In genomic region chr5:174725991-174726601, GRCh38 we compare ENCODE assay signal across 13 cellular contexts. TPM values are rescaled to one million over a fixed set of nuclear protein-coding genes. Genes with fewer than 3 reads are reported as not detected.
DNase-seq lines count a peak whose midpoint lies in the region; ATAC-seq and TF ChIP-seq lines count a peak whose summit lies in the region.
"Had no signal": no experiment of that assay in that cellular context is flagged by ENCODE, and none has a peak within 500 bp of the region (broad histone marks: within the 10 kb centered on the region; RNA-seq: fewer than 3 reads in every experiment).

No MANE protein-coding gene starts in this region.

- H3F3A ChIP-seq in SK-N-SH (replicated peaks; ENCODE audit: insufficient read depth) (peaks cover 4% of the 10 kb centered on the region), smooth muscle cell (ENCODE audit: low read depth) (peaks cover 6% of the 10 kb centered on the region)

- H3K36me3 ChIP-seq in SK-N-SH (replicated peaks in 1 of 2; ENCODE audit: control insufficient read depth in 1 of 2, insufficient read depth in 2 of 2, low read length in 1 of 2) (peaks cover 0 to 7% of the 10 kb centered on the region in 2 experiments), smooth muscle cell (ENCODE audit: low read depth) (no peaks in the 10 kb centered on the region)

- POLR2A ChIA-PET in SK-N-SH (lab: Yijun Ruan, JAX), result no interaction called here
- POLR2A ChIA-PET in WTC11 (lab: Charles Lee), result interaction anchor here (0.6 kb wide), 1 partner anchor 1959 kb away, joined by 6 read pairs; no protein-coding TSS in a partner anchor

- H3K4me1 ChIP-seq in SK-N-SH (ENCODE audit: control insufficient read depth in 1 of 2, insufficient read depth in 2 of 2, low read depth in 1 of 2, low read length in 1 of 2), result peaks cover 0 to 20% of the 10 kb centered on the region in 2 experiments; a peak in 2 of 4 replicates
- peaks cover 34% of the 10 kb centered on the region for H3K4me1 ChIP-seq in smooth muscle cell (ENCODE audit: low read depth)

- TF ChIP-seq CTCF in SK-N-SH (IDR thresholded peaks at IDR 0.05) (no peak), WTC11 (IDR thresholded peaks at IDR 0.05) (no peak), smooth muscle cell (IDR thresholded peaks at IDR 0.05; ENCODE audit: borderline replicate concordance, insufficient read depth, poor library complexity, severe bottlenecking) (no peak)

- CTCF ChIA-PET in SK-N-SH (lab: Yijun Ruan, JAX) (interaction anchor here (0.7 to 4.8 kb wide), 5 partner anchors 10 to 316 kb away, joined by 3 to 38 read pairs (median 3); no protein-coding TSS in a partner anchor), WTC11 (lab: Charles Lee) (interaction anchor here (0.6 to 1.1 kb wide), 2 partner anchors 306 to 385 kb away, joined by 3 read pairs; no protein-coding TSS in a partner anchor)

- H3K4me3 Mint-ChIP-seq in WTC11 (peak overlapping the region; percentile 85), immature natural killer cell (peak overlapping the region in 4 of 5 donors; percentile 21 to 57 (median 51))

- DNase-seq in SK-N-SH (no peak), WTC11 (ENCODE audit: low spot score) (no peak), immature natural killer cell (no peak), smooth muscle cell (lab: John Stamatoyannopoulos, UW; ENCODE audit: unreplicated experiment) (no peak), iPS-NIHi11 (ENCODE audit: low spot score) (no peak)
- DNase-seq in activated CD4-positive, CD25-positive, alpha-beta regulatory T cell (lab: John Stamatoyannopoulos, UW), result no peak
- DNase-seq: NCI-H1930, NCI-H748 treated with DMSO at 0.1 percent for 48 hours, Right ventricle myocardium superior had no signal

- H3K9me3 Mint-ChIP-seq in WTC11 (no peaks in the 10 kb centered on the region), immature natural killer cell (peaks cover 0 to 15% (median 7%) of the 10 kb centered on the region in 6 donors)

- H3K27me3 ChIP-seq in SK-N-SH (ENCODE audit: insufficient read depth) (peaks cover 20% of the 10 kb centered on the region), smooth muscle cell (ENCODE audit: low read depth) (no peaks in the 10 kb centered on the region)

- TF ChIP-seq EP300 in SK-N-SH (IDR thresholded peaks at IDR 0.05; ENCODE audit: borderline replicate concordance in 1 of 2, low read depth in 1 of 2, low read length in 1 of 2), result no peak

- H3K79me2 ChIP-seq in SK-N-SH (ENCODE audit: insufficient read depth), result peaks cover 3% of the 10 kb centered on the region; the same call in 1 of the 2 replicates
- peaks cover 67% of the 10 kb centered on the region for H3K79me2 ChIP-seq in smooth muscle cell (ENCODE audit: low read depth)

- H3K9ac ChIP-seq in SK-N-SH, result no peak overlapping the region
- H3K9ac ChIP-seq in smooth muscle cell (ENCODE audit: low read depth), result peak overlapping the region; percentile 79

- ATAC-seq in SK-N-SH treated with all-trans-retinoic acid at 6 μM for 48 hours (no peak), WTC11 (no peak), HG02885 (IDR thresholded peaks at IDR 0.05; ENCODE audit: poor library complexity, unreplicated experiment) (no peak)

- H3K9me3 ChIP-seq in SK-N-SH (no peaks in the 10 kb centered on the region), smooth muscle cell (replicated peaks; ENCODE audit: low read depth) (no peaks in the 10 kb centered on the region)
- H3K9me3 ChIP-seq: right atrium auricular region had no signal

- no peaks in the 10 kb centered on the region for H3K9me2 ChIP-seq in SK-N-SH

- H3K36me3 Mint-ChIP-seq in WTC11, result no peaks in the 10 kb centered on the region
- H3K36me3 Mint-ChIP-seq in immature natural killer cell, result peaks cover 0 to 7% (median 0%) of the 10 kb centered on the region in 3 donors

- no peak for TF ChIP-seq RAD21 in SK-N-SH (IDR thresholded peaks at IDR 0.05; ENCODE audit: low read length)

- no peak overlapping the region for H2AFZ ChIP-seq in SK-N-SH (ENCODE audit: low read depth)
- H2AFZ ChIP-seq in smooth muscle cell (ENCODE audit: low read depth), result no peak overlapping the region

- peaks cover 66% of the 10 kb centered on the region for H3K4me1 Mint-ChIP-seq in WTC11
- H3K4me1 Mint-ChIP-seq in immature natural killer cell, result peaks cover 7 to 8% of the 10 kb centered on the region in 2 donors

- H3K4me3 ChIP-seq in SK-N-SH (ENCODE audit: low read depth in 2 of 2, low read length in 1 of 2) (peak overlapping the region; percentile 78 to 88), smooth muscle cell (peak overlapping the region; percentile 75)

- H3K27ac Mint-ChIP-seq in WTC11 (no peak overlapping the region), immature natural killer cell (no peak overlapping the region)

- WGBS in SK-N-SH (ENCODE audit: low lambda C conversion rate), result 79% methylated on average over 11 of the region's 11 CpGs
- 4% methylated on average over 11 of the region's 11 CpGs for WGBS in smooth muscle cell (ENCODE audit: low lambda C conversion rate)

- H3K27ac ChIP-seq in SK-N-SH (ENCODE audit: low read depth in 2 of 2, low read length in 1 of 2) (no peak overlapping the region), smooth muscle cell (ENCODE audit: low read depth) (peak overlapping the region; percentile 72)
- H3K27ac ChIP-seq: 22Rv1, right atrium auricular region had no signal

- H3K4me2 ChIP-seq in SK-N-SH (peak overlapping the region; percentile 91), smooth muscle cell (peak overlapping the region; percentile 85)

- H3K27me3 Mint-ChIP-seq in WTC11 (ENCODE audit: low read depth) (peaks cover 100% of the 10 kb centered on the region), immature natural killer cell (ENCODE audit: low read depth in 3 of 3) (peaks cover 17 to 35% (median 27%) of the 10 kb centered on the region in 3 donors)

- H4K20me1 ChIP-seq in SK-N-SH (ENCODE audit: insufficient read depth), result no peaks in the 10 kb centered on the region
- H4K20me1 ChIP-seq in smooth muscle cell (ENCODE audit: low read depth), result peaks cover 50% of the 10 kb centered on the region

TF ChIP-seq in SK-N-SH, 30 proteins besides CTCF, POLR2A, EP300 and RAD21 (continues in another document):
- TF ChIP-seq TCF12 (IDR thresholded peaks at IDR 0.05) (no peak), USF2 (IDR thresholded peaks at IDR 0.05; ENCODE audit: borderline replicate concordance, low read depth, low read length) (no peak)

TF ChIP-seq in SK-N-SH treated with all-trans-retinoic acid at 6 μM for 48 hours, 23 proteins besides CTCF, POLR2A, EP300 and RAD21 (continues in another document):
- no peak for TF ChIP-seq CSRNP3 (CRISPR knock-in tag; IDR thresholded peaks at IDR 0.05)
- no peak for TF ChIP-seq ARNTL (CRISPR knock-in tag; IDR thresholded peaks at IDR 0.05; ENCODE audit: borderline replicate concordance, low read depth)
- no peak for TF ChIP-seq GLIS3 (CRISPR knock-in tag; IDR thresholded peaks at IDR 0.05)
- no peak for TF ChIP-seq ZFP3 (CRISPR knock-in tag; IDR thresholded peaks at IDR 0.05)
- no peak for TF ChIP-seq ZNF8 (CRISPR knock-in tag; IDR thresholded peaks at IDR 0.05)
- no peak for TF ChIP-seq OSR1 (CRISPR knock-in tag; IDR thresholded peaks at IDR 0.05)
- TF ChIP-seq ZFP30 (CRISPR knock-in tag; IDR thresholded peaks at IDR 0.05), result no peak
- no peak for TF ChIP-seq TOX (CRISPR knock-in tag; IDR thresholded peaks at IDR 0.05; ENCODE audit: borderline replicate concordance)
- TF ChIP-seq ZNF565 (CRISPR knock-in tag; conservative IDR thresholded peaks at IDR 0.05; ENCODE audit: low read depth), result no peak
- TF ChIP-seq RARB (CRISPR knock-in tag; IDR thresholded peaks at IDR 0.05), result no peak

TF ChIP-seq in WTC11, 78 proteins besides CTCF, POLR2A, EP300 and RAD21:
- TF ChIP-seq ZNF423 (CRISPR knock-in tag; IDR thresholded peaks at IDR 0.05) (no peak), PREB (CRISPR knock-in tag; IDR thresholded peaks at IDR 0.05; ENCODE audit: borderline replicate concordance) (no peak), ZNF396 (CRISPR knock-in tag; IDR thresholded peaks at IDR 0.05; ENCODE audit: borderline replicate concordance) (no peak), CREM (CRISPR knock-in tag; IDR thresholded peaks at IDR 0.05) (no peak), SMAD4 (CRISPR knock-in tag; IDR thresholded peaks at IDR 0.05) (no peak)
- TF ChIP-seq, protein P1, sequence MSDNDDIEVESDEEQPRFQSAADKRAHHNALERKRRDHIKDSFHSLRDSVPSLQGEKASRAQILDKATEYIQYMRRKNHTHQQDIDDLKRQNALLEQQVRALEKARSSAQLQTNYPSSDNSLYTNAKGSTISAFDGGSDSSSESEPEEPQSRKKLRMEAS (CRISPR knock-in tag; IDR thresholded peaks at IDR 0.05), result no peak
- TF ChIP-seq, protein P2, sequence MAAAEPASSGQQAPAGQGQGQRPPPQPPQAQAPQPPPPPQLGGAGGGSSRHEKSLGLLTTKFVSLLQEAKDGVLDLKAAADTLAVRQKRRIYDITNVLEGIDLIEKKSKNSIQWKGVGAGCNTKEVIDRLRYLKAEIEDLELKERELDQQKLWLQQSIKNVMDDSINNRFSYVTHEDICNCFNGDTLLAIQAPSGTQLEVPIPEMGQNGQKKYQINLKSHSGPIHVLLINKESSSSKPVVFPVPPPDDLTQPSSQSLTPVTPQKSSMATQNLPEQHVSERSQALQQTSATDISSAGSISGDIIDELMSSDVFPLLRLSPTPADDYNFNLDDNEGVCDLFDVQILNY (CRISPR knock-in tag; IDR thresholded peaks at IDR 0.05), result no peak

RNA-seq across cellular contexts. Expression of gene MSX2, which starts 1.7 kb away (rescaled TPM):
- 5.1 and 5.8 TPM in 2 replicates for polyA plus RNA-seq in SK-N-SH (2012; rRNA removed)
- 3.4 and 3.5 TPM in 2 replicates for polyA plus RNA-seq in SK-N-SH (2012; cell fraction: cytosol; rRNA removed)
- polyA plus RNA-seq in SK-N-SH (2012; cell fraction: nucleus; rRNA removed), result 5.6 and 7.0 TPM in 2 replicates
- total RNA-seq in WTC11 (2021), result 0.73 to 0.94 TPM (median 0.83 TPM) in 3 replicates
- polyA plus RNA-seq in immature natural killer cell, result not detected
- 54.4 and 76.8 TPM in 2 replicates for total RNA-seq in smooth muscle cell
- 50.7 and 70.9 TPM in 2 replicates for polyA plus RNA-seq in smooth muscle cell
